Comparison of ENCODE assay signal across 1 cellular context in the genomic region with DNA sequence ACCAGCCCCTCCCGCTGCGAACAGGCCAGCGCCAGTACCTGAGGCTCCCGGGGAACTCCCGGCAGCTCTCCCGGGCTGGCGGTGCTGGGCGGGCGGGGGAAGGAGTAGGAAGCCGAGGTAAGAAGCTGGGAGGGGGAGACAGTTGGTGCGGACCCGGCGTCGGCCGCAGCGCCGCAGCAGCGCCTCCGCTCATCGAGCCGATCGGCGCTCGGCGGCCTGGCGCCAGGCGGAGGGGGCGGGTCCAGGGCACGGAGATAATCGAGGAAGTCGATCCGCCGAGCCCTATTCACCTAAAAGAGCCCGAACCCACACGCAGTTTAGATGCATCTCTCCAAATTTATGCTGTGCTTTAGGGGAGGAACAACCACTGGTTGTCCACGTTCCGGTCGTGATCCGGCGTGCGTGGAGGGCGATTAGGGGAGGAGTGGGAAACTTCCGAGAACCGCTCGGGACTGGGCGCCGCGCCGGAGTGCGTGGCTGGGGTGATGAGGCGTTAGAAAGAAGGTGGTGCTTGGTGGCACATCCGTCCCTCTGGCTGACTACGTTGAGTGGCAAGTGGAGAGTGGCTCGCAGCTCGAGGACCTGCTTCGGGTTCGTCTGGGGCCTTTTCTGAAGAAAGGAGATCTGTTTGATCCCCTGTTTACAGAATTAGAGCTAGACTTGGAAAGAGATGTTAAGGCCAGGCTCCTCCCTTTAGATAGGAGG.
A peak's percentile ranks its signal among the peaks of the same experiment; 100 is the strongest.
TF ChIP-seq lines count a peak whose summit lies in the region.

A gene with protein sequence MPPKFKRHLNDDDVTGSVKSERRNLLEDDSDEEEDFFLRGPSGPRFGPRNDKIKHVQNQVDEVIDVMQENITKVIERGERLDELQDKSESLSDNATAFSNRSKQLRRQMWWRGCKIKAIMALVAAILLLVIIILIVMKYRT (minus strand): TSS at position 194 of the 705 bp plus-strand sequence. CDS start 3,651 bp downstream, outside the sequence.

TF ChIP-seq in HCT116, 20 proteins besides CTCF, POLR2A, EP300 and RAD21:
- TF ChIP-seq SIN3A (IDR thresholded peaks at IDR 0.05; ENCODE audit: low read depth) (peak; percentile 65), POLR2AphosphoS5 (IDR thresholded peaks at IDR 0.05; ENCODE audit: low read depth, low read length) (peak; percentile 97), ZFX (IDR thresholded peaks at IDR 0.05) (peak; percentile 50), JUND (IDR thresholded peaks at IDR 0.05) (peak; percentile 4; the same call in 1 of the 2 replicates), SP1 (IDR thresholded peaks at IDR 0.05; ENCODE audit: low read depth) (peak; percentile 89), EZH2phosphoT487 (IDR thresholded peaks at IDR 0.05; ENCODE audit: borderline replicate concordance) (no peak), ELF1 (IDR thresholded peaks at IDR 0.05; ENCODE audit: borderline replicate concordance, low read depth) (peak; percentile 37; the same call in 1 of the 2 replicates), YY1 (IDR thresholded peaks at IDR 0.05; ENCODE audit: extremely low read depth, insufficient replicate concordance, low read depth, low read length) (peak; percentile 88), SRF (IDR thresholded peaks at IDR 0.05; ENCODE audit: low read depth) (peak; percentile 98), EGR1 (IDR thresholded peaks at IDR 0.05; ENCODE audit: low read depth) (peak; percentile 61; the same call in 1 of the 2 replicates), FOSL1 (IDR thresholded peaks at IDR 0.05; ENCODE audit: low read depth) (no peak), ZNF274 (IDR thresholded peaks at IDR 0.05; ENCODE audit: low read depth, low read length) (no peak), CBX3 (IDR thresholded peaks at IDR 0.05; ENCODE audit: low read depth) (0 out of 2 replicates have a peak, but pooled peaks have one; percentile 69), TCF7L2 (IDR thresholded peaks at IDR 0.05; ENCODE audit: borderline replicate concordance, extremely low read depth, insufficient read depth, insufficient read length) (peak; percentile 31), CEBPB (IDR thresholded peaks at IDR 0.05; ENCODE audit: low read depth) (no peak), EZH2 (IDR thresholded peaks at IDR 0.05) (no peak)
- TF ChIP-seq, protein P1, sequence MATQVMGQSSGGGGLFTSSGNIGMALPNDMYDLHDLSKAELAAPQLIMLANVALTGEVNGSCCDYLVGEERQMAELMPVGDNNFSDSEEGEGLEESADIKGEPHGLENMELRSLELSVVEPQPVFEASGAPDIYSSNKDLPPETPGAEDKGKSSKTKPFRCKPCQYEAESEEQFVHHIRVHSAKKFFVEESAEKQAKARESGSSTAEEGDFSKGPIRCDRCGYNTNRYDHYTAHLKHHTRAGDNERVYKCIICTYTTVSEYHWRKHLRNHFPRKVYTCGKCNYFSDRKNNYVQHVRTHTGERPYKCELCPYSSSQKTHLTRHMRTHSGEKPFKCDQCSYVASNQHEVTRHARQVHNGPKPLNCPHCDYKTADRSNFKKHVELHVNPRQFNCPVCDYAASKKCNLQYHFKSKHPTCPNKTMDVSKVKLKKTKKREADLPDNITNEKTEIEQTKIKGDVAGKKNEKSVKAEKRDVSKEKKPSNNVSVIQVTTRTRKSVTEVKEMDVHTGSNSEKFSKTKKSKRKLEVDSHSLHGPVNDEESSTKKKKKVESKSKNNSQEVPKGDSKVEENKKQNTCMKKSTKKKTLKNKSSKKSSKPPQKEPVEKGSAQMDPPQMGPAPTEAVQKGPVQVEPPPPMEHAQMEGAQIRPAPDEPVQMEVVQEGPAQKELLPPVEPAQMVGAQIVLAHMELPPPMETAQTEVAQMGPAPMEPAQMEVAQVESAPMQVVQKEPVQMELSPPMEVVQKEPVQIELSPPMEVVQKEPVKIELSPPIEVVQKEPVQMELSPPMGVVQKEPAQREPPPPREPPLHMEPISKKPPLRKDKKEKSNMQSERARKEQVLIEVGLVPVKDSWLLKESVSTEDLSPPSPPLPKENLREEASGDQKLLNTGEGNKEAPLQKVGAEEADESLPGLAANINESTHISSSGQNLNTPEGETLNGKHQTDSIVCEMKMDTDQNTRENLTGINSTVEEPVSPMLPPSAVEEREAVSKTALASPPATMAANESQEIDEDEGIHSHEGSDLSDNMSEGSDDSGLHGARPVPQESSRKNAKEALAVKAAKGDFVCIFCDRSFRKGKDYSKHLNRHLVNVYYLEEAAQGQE (IDR thresholded peaks at IDR 0.05; ENCODE audit: low read depth) = no peak
- TF ChIP-seq, protein P2, sequence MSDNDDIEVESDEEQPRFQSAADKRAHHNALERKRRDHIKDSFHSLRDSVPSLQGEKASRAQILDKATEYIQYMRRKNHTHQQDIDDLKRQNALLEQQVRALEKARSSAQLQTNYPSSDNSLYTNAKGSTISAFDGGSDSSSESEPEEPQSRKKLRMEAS (IDR thresholded peaks at IDR 0.05) = peak; percentile 64; the same call in 1 of the 2 replicates
- TF ChIP-seq, protein P3, sequence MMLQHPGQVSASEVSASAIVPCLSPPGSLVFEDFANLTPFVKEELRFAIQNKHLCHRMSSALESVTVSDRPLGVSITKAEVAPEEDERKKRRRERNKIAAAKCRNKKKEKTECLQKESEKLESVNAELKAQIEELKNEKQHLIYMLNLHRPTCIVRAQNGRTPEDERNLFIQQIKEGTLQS (IDR thresholded peaks at IDR 0.05) = no peak
- TF ChIP-seq, protein P4, sequence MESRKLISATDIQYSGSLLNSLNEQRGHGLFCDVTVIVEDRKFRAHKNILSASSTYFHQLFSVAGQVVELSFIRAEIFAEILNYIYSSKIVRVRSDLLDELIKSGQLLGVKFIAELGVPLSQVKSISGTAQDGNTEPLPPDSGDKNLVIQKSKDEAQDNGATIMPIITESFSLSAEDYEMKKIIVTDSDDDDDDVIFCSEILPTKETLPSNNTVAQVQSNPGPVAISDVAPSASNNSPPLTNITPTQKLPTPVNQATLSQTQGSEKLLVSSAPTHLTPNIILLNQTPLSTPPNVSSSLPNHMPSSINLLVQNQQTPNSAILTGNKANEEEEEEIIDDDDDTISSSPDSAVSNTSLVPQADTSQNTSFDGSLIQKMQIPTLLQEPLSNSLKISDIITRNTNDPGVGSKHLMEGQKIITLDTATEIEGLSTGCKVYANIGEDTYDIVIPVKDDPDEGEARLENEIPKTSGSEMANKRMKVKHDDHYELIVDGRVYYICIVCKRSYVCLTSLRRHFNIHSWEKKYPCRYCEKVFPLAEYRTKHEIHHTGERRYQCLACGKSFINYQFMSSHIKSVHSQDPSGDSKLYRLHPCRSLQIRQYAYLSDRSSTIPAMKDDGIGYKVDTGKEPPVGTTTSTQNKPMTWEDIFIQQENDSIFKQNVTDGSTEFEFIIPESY (IDR thresholded peaks at IDR 0.05; ENCODE audit: extremely low read depth, insufficient replicate concordance, low read length) = no peak
TF ChIP-seq in HCT116: peak in this region for 12.
